Comparison of ENCODE assay signal across 31 cellular contexts in the genomic region with DNA sequence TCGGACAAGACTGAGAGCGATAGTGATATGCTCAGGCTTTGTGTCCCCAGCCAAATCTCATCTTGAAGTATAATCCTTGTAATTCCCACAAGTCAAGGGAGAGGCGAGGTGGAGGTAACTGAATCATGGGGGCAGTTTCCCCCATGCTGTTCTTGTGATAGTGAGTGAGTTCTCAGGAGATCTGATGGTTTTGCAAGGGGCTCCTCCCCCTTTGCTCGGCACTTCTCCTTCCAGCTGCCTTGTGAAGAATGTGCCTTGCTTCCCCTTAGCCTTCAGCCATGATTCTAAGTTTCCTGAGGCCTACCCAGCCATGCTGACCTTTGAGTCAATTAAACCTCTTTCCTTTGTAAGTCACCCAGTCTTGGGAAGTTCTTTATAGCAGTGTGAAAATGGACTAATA. TPM values are rescaled to one million over a fixed set of nuclear protein-coding genes. Genes with fewer than 3 reads are reported as not detected.
DNase-seq lines count a peak whose midpoint lies in the region; ATAC-seq and TF ChIP-seq lines count a peak whose summit lies in the region.
"Had no signal": no experiment of that assay in that cellular context is flagged by ENCODE, and none has a peak within 500 bp of the region (broad histone marks: within the 10 kb centered on the region; RNA-seq: fewer than 3 reads in every experiment).

No MANE protein-coding gene starts in this region.

- peak overlapping the region; percentile 3 to 62 for H3K4me3 Mint-ChIP-seq in CD14-positive monocyte
- no peak overlapping the region for H3K4me3 Mint-ChIP-seq in CD8-positive, alpha-beta T cell
- H3K4me3 Mint-ChIP-seq: activated naive CD8-positive, alpha-beta T cell treated with anti-CD3 and anti-CD28 coated beads, Interleukin-2, amount 50 U/mL, for 24 hours; mesothelial cell of epicardium; T-helper 17 cell had no signal

- CTCF ChIA-PET in CD8-positive, alpha-beta T cell (lab: Charles Lee) = interaction anchor here (1.0 kb wide), 1 partner anchor 42 kb away, joined by 3 read pairs; no protein-coding TSS in a partner anchor

- WGBS in spleen, 5 donors = 70 to 81% (median 72%) methylated on average over 4 of the region's 4 CpGs

- peaks cover 0 to 4% (median 2%) of the 10 kb centered on the region in 7 donors for H3K9me3 Mint-ChIP-seq in CD14-positive monocyte
- peaks cover 16% of the 10 kb centered on the region for H3K9me3 Mint-ChIP-seq in CD8-positive, alpha-beta T cell

- peaks cover 46% of the 10 kb centered on the region for H3K4me1 Mint-ChIP-seq in CD14-positive monocyte
- H3K4me1 Mint-ChIP-seq in CD8-positive, alpha-beta T cell (ENCODE audit: low read depth) = no peaks in the 10 kb centered on the region
- H3K4me1 Mint-ChIP-seq: activated naive CD8-positive, alpha-beta T cell treated with anti-CD3 and anti-CD28 coated beads, Interleukin-2, amount 50 U/mL, for 24 hours; mesothelial cell of epicardium; T-helper 17 cell had no signal

- peaks cover 0 to 3% of the 10 kb centered on the region in 2 donors for H3K9me3 ChIP-seq in left lung
- peaks cover 3 to 23% (median 17%) of the 10 kb centered on the region in 8 donors for H3K9me3 ChIP-seq in spleen
- no peaks in the 10 kb centered on the region for H3K9me3 ChIP-seq in CD8-positive, alpha-beta T cell (ENCODE audit: low read length)
- H3K9me3 ChIP-seq: colonic mucosa, right lobe of liver had no signal

- TF ChIP-seq CTCF in CD14-positive monocyte (IDR thresholded peaks at IDR 0.05) (no peak), left lung (IDR thresholded peaks at IDR 0.05) (no peak), spleen (IDR thresholded peaks at IDR 0.05 in 8 of 11, conservative IDR thresholded peaks at IDR 0.05 in 3 of 11) (no peak)
- no peak for TF ChIP-seq CTCF in CD8-positive, alpha-beta T cell (IDR thresholded peaks at IDR 0.05)

- TF ChIP-seq POLR2A in spleen (IDR thresholded peaks at IDR 0.05) = no peak

- H3K36me3 Mint-ChIP-seq in CD14-positive monocyte = no peaks in the 10 kb centered on the region
- no peaks in the 10 kb centered on the region for H3K36me3 Mint-ChIP-seq in CD8-positive, alpha-beta T cell
- H3K36me3 Mint-ChIP-seq: mesothelial cell of epicardium had no signal

- no peak overlapping the region for H3K4me3 ChIP-seq in left lung
- H3K4me3 ChIP-seq in spleen = peak overlapping the region in 3 of 8 donors; percentile 15 to 46 (median 33)
- no peak overlapping the region for H3K4me3 ChIP-seq in CD8-positive, alpha-beta T cell (ENCODE audit: low read depth, low read length)
- H3K4me3 ChIP-seq: BLaER1, cardiac muscle cell, colonic mucosa, right lobe of liver, SK-N-MC, tibial nerve had no signal

- H3K27me3 Mint-ChIP-seq in CD14-positive monocyte (ENCODE audit: low read depth in 3 of 3) = peaks cover 0 to 7% (median 0%) of the 10 kb centered on the region in 3 donors
- H3K27me3 Mint-ChIP-seq in CD8-positive, alpha-beta T cell (ENCODE audit: low read depth) = peaks cover 16% of the 10 kb centered on the region
- H3K27me3 Mint-ChIP-seq: T-helper 17 cell had no signal

- no peak for DNase-seq in CD14-positive monocyte (ENCODE audit: low spot score)
- peak; percentile 19 for DNase-seq in GF-D8 (lab: John Stamatoyannopoulos, UW)
- peak; percentile 84 for DNase-seq in OCI-M1 (lab: John Stamatoyannopoulos, UW)
- DNase-seq in left lung = no peak
- DNase-seq in spleen = no peak
- DNase-seq in stimulated activated CD8-positive, alpha-beta memory T cell treated with anti-CD3 and anti-CD28 coated beads, Interleukin-4, amount 100 ng/mL, for 48 hours = no peak
- no peak for DNase-seq in CD8-positive, alpha-beta T cell
- DNase-seq: activated CD4-positive, alpha-beta T cell treated with anti-CD3 and anti-CD28 coated beads for 4 hours; activated CD8-positive, alpha-beta memory T cell treated with anti-CD3 and anti-CD28 coated beads for 24 hours; activated naive CD8-positive, alpha-beta T cell treated with anti-CD3 and anti-CD28 coated beads, Interleukin-2, amount 50 U/mL, for 24 hours; activated T-cell treated with anti-CD3 and anti-CD28 coated beads, Interleukin-2, amount 50 U/mL, for 1 hour; colonic mucosa; DMS53; HCEC 1CT; left ventricle myocardium superior; NCI-H146; NCI-H446 treated with DMSO at 0.1 percent for 48 hours; NCI-H774; right lobe of liver; T-helper 17 cell had no signal

- intact Hi-C loops in CD14-positive monocyte (cut with micrococcal nuclease) (no loop called here), left lung (cut with DNase I) (no loop called here), spleen (cut with DNase I; ENCODE audit: low total_unique reads) (no loop called here)
- intact Hi-C loops in CD8-positive, alpha-beta T cell (cut with DNase I, micrococcal nuclease) = no loop called here

- H3K27me3 ChIP-seq in left lung (no peaks in the 10 kb centered on the region), spleen (replicated peaks in 1 of 7) (no peaks in the 10 kb centered on the region)
- no peaks in the 10 kb centered on the region for H3K27me3 ChIP-seq in CD8-positive, alpha-beta T cell (ENCODE audit: insufficient read depth, low read length)
- H3K27me3 ChIP-seq: BLaER1, colonic mucosa, right lobe of liver, tibial nerve had no signal

- H3K36me3 ChIP-seq in left lung = no peaks in the 10 kb centered on the region
- no peaks in the 10 kb centered on the region for H3K36me3 ChIP-seq in spleen
- H3K36me3 ChIP-seq in CD8-positive, alpha-beta T cell (ENCODE audit: insufficient read depth, low read length) = no peaks in the 10 kb centered on the region
- H3K36me3 ChIP-seq: BLaER1, cardiac muscle cell, colonic mucosa, right lobe of liver, tibial nerve had no signal

- ATAC-seq in left lung = peak; percentile 23
- no peak for ATAC-seq in CD8-positive, alpha-beta T cell
- ATAC-seq: activated naive CD8-positive, alpha-beta T cell treated with anti-CD3 and anti-CD28 coated beads, Interleukin-2, amount 50 U/mL, for 24 hours; esophagus mucosa; left ventricle myocardium superior; T-helper 17 cell had no signal

- peak overlapping the region in 6 of 7 donors; percentile 51 to 80 (median 75) for H3K27ac Mint-ChIP-seq in CD14-positive monocyte
- no peak overlapping the region for H3K27ac Mint-ChIP-seq in CD8-positive, alpha-beta T cell
- H3K27ac Mint-ChIP-seq: activated naive CD8-positive, alpha-beta T cell treated with anti-CD3 and anti-CD28 coated beads, Interleukin-2, amount 50 U/mL, for 24 hours; mesothelial cell of epicardium; T-helper 17 cell had no signal

- POLR2A ChIA-PET in CD8-positive, alpha-beta T cell (lab: Charles Lee) = no interaction called here

- H3K27ac ChIP-seq in left lung (no peak overlapping the region), spleen (peak overlapping the region in 4 of 8 donors; percentile 13 to 58 (median 49))
- no peak overlapping the region for H3K27ac ChIP-seq in CD8-positive, alpha-beta T cell (ENCODE audit: low read depth, low read length)
- H3K27ac ChIP-seq: BLaER1, cardiac muscle cell, colonic mucosa, right lobe of liver, SK-N-MC, VCaP had no signal

- H3K4me1 ChIP-seq in left lung (peaks cover 0 to 13% of the 10 kb centered on the region in 2 donors), spleen (peaks cover 0 to 11% (median 0%) of the 10 kb centered on the region in 6 donors)
- no peaks in the 10 kb centered on the region for H3K4me1 ChIP-seq in CD8-positive, alpha-beta T cell (ENCODE audit: insufficient read depth, low read length)
- H3K4me1 ChIP-seq: Caco-2, colonic mucosa, right lobe of liver, tibial nerve had no signal

RNA-seq across cellular contexts. Expression of a gene that starts 7.5 kb away (rescaled TPM):
- polyA plus RNA-seq in CD14-positive monocyte (10 to 100 TPM; 62.6 to 63.8 TPM), spleen (10 to 100 TPM; 16.1 to 26.6 (median 20.7) TPM)
- total RNA-seq in left lung (10 to 100 TPM; 20.9 to 50.2 TPM), spleen (10 to 100 TPM; 18.9 to 62.3 (median 23.1) TPM)
- not detected for total RNA-seq in CD8-positive, alpha-beta T cell
- total RNA-seq: astrocyte, Caco-2, cardiac muscle cell, fibroblast of villous mesenchyme, mesothelial cell of epicardium, T-helper 17 cell had no signal
- polyA plus RNA-seq: AG04450, cardiac muscle cell had no signal

RNA-seq across cellular contexts. Expression of a gene that starts 15.5 kb away (rescaled TPM):
- polyA plus RNA-seq in CD14-positive monocyte = 10 to 100 TPM; 11.8 to 12.6 TPM
- total RNA-seq in left lung = 100 to 1,000 TPM; 159 to 201 TPM
- 100 to 1,000 TPM in 6 of 7 donors, 10 to 100 TPM in 1; 93.4 to 177 (median 141) TPM for total RNA-seq in spleen
- 100 to 1,000 TPM in 1 of 3 donors, 10 to 100 TPM in 2; 28.2 to 104 (median 52.6) TPM for polyA plus RNA-seq in spleen
- total RNA-seq in CD8-positive, alpha-beta T cell = 100 to 1,000 TPM; 113 to 119 TPM

RNA-seq across cellular contexts. Expression of a gene that starts 17.2 kb away (rescaled TPM):
- polyA plus RNA-seq in CD14-positive monocyte = not detected
- 100 to 1,000 TPM in 1 of 2 donors, 10 to 100 TPM in 1; 80.8 to 409 TPM for total RNA-seq in left lung
- not detected for total RNA-seq in spleen
- under 1 TPM in 1 of 3 donors, not detected in 2; 0.10 TPM for polyA plus RNA-seq in spleen
- not detected for total RNA-seq in CD8-positive, alpha-beta T cell
- total RNA-seq: fibroblast of villous mesenchyme, right lobe of liver, T-helper 17 cell had no signal

RNA-seq across cellular contexts. Expression of a gene that starts 34.9 kb away (rescaled TPM):
- not detected for polyA plus RNA-seq in CD14-positive monocyte
- total RNA-seq in left lung = not detected
- total RNA-seq in spleen = not detected
- polyA plus RNA-seq in spleen = under 1 TPM in 1 of 3 donors, not detected in 2; 0.33 TPM
- total RNA-seq in CD8-positive, alpha-beta T cell = not detected
- total RNA-seq: astrocyte, Caco-2, esophagus mucosa, fibroblast of villous mesenchyme, left ventricle myocardium superior, mesothelial cell of epicardium, right lobe of liver, T-helper 17 cell, tibial nerve had no signal
- polyA plus RNA-seq: AG04450, cardiac muscle cell had no signal

Comparison
In these comparisons a context has a peak if more than half of its experiments do, and no peak if none do; other contexts are left out.
1. DNase-seq: peak in GF-D8 (single experiment) and OCI-M1 (single experiment); none in CD14-positive monocyte (single experiment), left lung (0 of 2), spleen (single experiment), stimulated activated CD8-positive, alpha-beta memory T cell treated with anti-CD3 and anti-CD28 coated beads, Interleukin-4, amount 100 ng/mL, for 48 hours (single experiment) and CD8-positive, alpha-beta T cell (0 of 7).
2. RNA of a gene that starts 7.5 kb away (total RNA-seq): 20.9 to 50.2 TPM in left lung and 18.9 to 62.3 TPM in spleen; not detected in CD8-positive, alpha-beta T cell; every median in the first group is over 10 times any median in the second.
3. RNA of a gene that starts 17.2 kb away (total RNA-seq): 80.8 to 409 TPM in left lung; not detected in spleen and not detected in CD8-positive, alpha-beta T cell; every median in the first group is over 10 times any median in the second.